ENCODE assay signal across 9 cellular contexts in genomic region chr14:104865631-104866441, GRCh38. TPM values are rescaled to one million over a fixed set of nuclear protein-coding genes. Genes with fewer than 3 reads are reported as not detected.
DNase-seq lines count a peak whose midpoint lies in the region; ATAC-seq, FAIRE-seq and TF ChIP-seq lines count a peak whose summit lies in the region.
"Had no signal": no experiment of that assay in that cellular context is flagged by ENCODE, and none has a peak within 500 bp of the region (broad histone marks: within the 10 kb centered on the region; RNA-seq: fewer than 3 reads in every experiment).

No MANE protein-coding gene starts in this region.

- no peak for TF ChIP-seq RAD21 in GM12878 (IDR thresholded peaks at IDR 0.05; ENCODE audit: insufficient read depth, low read depth, low read length)

- CTCF ChIA-PET in GM12878 (lab: Yijun Ruan, JAX), result no interaction called here

- ATAC-seq in GM12878 (peak; percentile 55), GM18511 (IDR thresholded peaks at IDR 0.05; ENCODE audit: unreplicated experiment) (no peak)

- no peak for TF ChIP-seq EP300 in GM12878 (IDR thresholded peaks at IDR 0.05; ENCODE audit: borderline replicate concordance in 1 of 2, control insufficient read depth in 1 of 2, low read depth in 2 of 2, low read length in 2 of 2)
- no peak for TF ChIP-seq EP300 in sigmoid colon (IDR thresholded peaks at IDR 0.05)

- no peaks in the 10 kb centered on the region for H3K36me3 ChIP-seq in GM12878 (ENCODE audit: control insufficient read depth in 2 of 2, insufficient read depth in 2 of 2, low read length in 1 of 2)
- H3K36me3 ChIP-seq in sigmoid colon, result peaks cover 0 to 9% (median 2%) of the 10 kb centered on the region in 4 donors

- POLR2A ChIA-PET in GM12878 (lab: Charles Lee), result no interaction called here

- H2AFZ ChIP-seq in GM12878 (ENCODE audit: control insufficient read depth, low read depth, low read length), result no peak overlapping the region

- peak overlapping the region; percentile 64 for H3K4me2 ChIP-seq in GM12878 (ENCODE audit: control insufficient read depth, insufficient read depth)

- peak; percentile 53 for DNase-seq in activated naive CD4-positive, alpha-beta T cell treated with Interleukin-2 at 50 U/mL for 16 hours
- no peak for DNase-seq in activated naive CD4-positive, alpha-beta T cell (lab: John Stamatoyannopoulos, UW)
- peak; percentile 75 for DNase-seq in RPMI7951 (ENCODE audit: low read depth)
- DNase-seq in GM12878 (ENCODE audit: low read depth, low spot score), result no peak
- DNase-seq in sigmoid colon, result peak; percentile 85
- no peak for DNase-seq in GF-D8 (lab: John Stamatoyannopoulos, UW)

- intact Hi-C loops in GM12878 (cut with micrococcal nuclease; ENCODE audit: unreplicated experiment), result no loop called here
- intact Hi-C loops in sigmoid colon (cut with DNase I), result loop anchor here (2.0 to 5.0 kb wide), 2 partner anchors 39 to 99 kb away; no protein-coding TSS in a partner anchor

- RAD21 ChIA-PET in GM12878 (lab: Charles Lee; ENCODE audit: unreplicated experiment), result no interaction called here

- TF ChIP-seq CTCF in GM12878 (IDR thresholded peaks at IDR 0.05 in 2 of 3, conservative IDR thresholded peaks at IDR 0.05 in 1 of 3; ENCODE audit: control insufficient read depth in 2 of 3, extremely low read depth in 1 of 3, insufficient read depth in 1 of 3, low read depth in 3 of 3, low read length in 3 of 3) (no peak), sigmoid colon (IDR thresholded peaks at IDR 0.05) (no peak)

- H3K4me1 ChIP-seq in GM12878 (ENCODE audit: control insufficient read depth, insufficient read depth, low read length), result 0 out of 2 replicates have a peak, but pooled peaks cover 4% of the 10 kb centered on the region
- H3K4me1 ChIP-seq in sigmoid colon, result peaks cover 0 to 35% (median 26%) of the 10 kb centered on the region in 4 donors

- no peaks in the 10 kb centered on the region; the same call in 1 of the 2 replicates for H4K20me1 ChIP-seq in GM12878 (ENCODE audit: control insufficient read depth, insufficient read depth)

- in situ Hi-C loops in GM12878 (cut with MboI), result no loop called here

- no TSS peak for BruUV-seq in GM12878 (replicated peaks; lab: Mats Ljungman, UMichigan)

- H3K9ac ChIP-seq in GM12878 (ENCODE audit: control insufficient read depth, insufficient read depth, low read length), result no peak overlapping the region

- H3K27ac ChIP-seq in GM12878 (ENCODE audit: control insufficient read depth, insufficient read depth) (no peak overlapping the region), sigmoid colon (peak overlapping the region; percentile 67 to 80 (median 75))

- H3K4me3 ChIP-seq in GM12878 (no peak overlapping the region), iPS-18c (ENCODE audit: insufficient read depth, low read depth, low read length) (peak overlapping the region; percentile 63), sigmoid colon (peak overlapping the region; percentile 57 to 89 (median 71))

- FAIRE-seq in GM12878 (lab: Jason Lieb, UNC), result no peak
- FAIRE-seq: GM18507 had no signal

- SMC1A ChIA-PET in GM12878 (lab: Charles Lee; ENCODE audit: uncharacterized antibody, unreplicated experiment), result no interaction called here

- H3K9me3 ChIP-seq in GM12878 (replicated peaks; ENCODE audit: control insufficient read depth, insufficient read depth, low read length), result no peaks in the 10 kb centered on the region
- H3K9me3 ChIP-seq in iPS-18c (ENCODE audit: control insufficient read depth, insufficient read depth, low read length), result no peaks in the 10 kb centered on the region
- H3K9me3 ChIP-seq in sigmoid colon, result no peaks in the 10 kb centered on the region

- H3K27me3 ChIP-seq in GM12878 (replicated peaks in 1 of 2; ENCODE audit: control insufficient read depth in 2 of 2, insufficient read depth in 2 of 2, low read length in 1 of 2) (peaks cover 3 to 6% of the 10 kb centered on the region in 2 experiments; a peak in 3 of 4 replicates), sigmoid colon (peaks cover 0 to 9% (median 0%) of the 10 kb centered on the region in 3 donors)

- 23% methylated on average over 48 of the region's 68 CpGs for WGBS in GM12878 (ENCODE audit: insufficient coverage, insufficient replicate concordance, low lambda C conversion rate, missing lambda C conversion rate)
- WGBS in sigmoid colon, 2 donors, result 3 to 9% methylated on average over 68 of the region's 68 CpGs

- TF ChIP-seq POLR2A in GM12878 (IDR thresholded peaks at IDR 0.05; ENCODE audit: low read depth, low read length) (no peak), sigmoid colon (IDR thresholded peaks at IDR 0.05) (peak in 1 of 2 donors; percentile 24)

- H3K79me2 ChIP-seq in GM12878 (ENCODE audit: control insufficient read depth, insufficient read depth, low read length), result no peaks in the 10 kb centered on the region

TF ChIP-seq in GM12878, 131 proteins besides CTCF, POLR2A, EP300 and RAD21:
- peak; percentile 19 for TF ChIP-seq SUZ12 (IDR thresholded peaks at IDR 0.05; ENCODE audit: unreplicated experiment)
- TF ChIP-seq BACH1 (IDR thresholded peaks at IDR 0.05; ENCODE audit: borderline replicate concordance), result no peak
TF ChIP-seq in GM12878: peak in this region for 1.

RNA-seq across cellular contexts. Expression of gene CEP170B, which starts 0.8 kb away (rescaled TPM):
- 3.8 and 5.9 TPM in 2 replicates for total RNA-seq in RPMI7951 (2014; rRNA removed; shearing (Covaris generic))
- 0.24 and 0.48 TPM in 2 replicates for total RNA-seq in GM12878 (2013; cell fraction: nucleolus; rRNA removed)
- total RNA-seq in GM12878 (2014; rRNA removed) (0.06 and 0.16 TPM in 2 replicates), GM12878 (2014; rRNA removed; fragmentation: Illumina TruSeq; extraction: Trizol) (0.04 and 0.05 TPM in 2 replicates), GM12878 (2021) (0.44 and 0.51 TPM in 2 replicates), sigmoid colon (10 to 100 TPM in 2 of 4 donors, 1 to 10 TPM in 2; 5.4 to 16.1 (median 11.4) TPM)
- 0.03 TPM for polyA plus RNA-seq in GM12878 (2011; ENCODE audit: low read depth)
- polyA plus RNA-seq in GM12878 (2011; rRNA removed) (0.03 TPM in 1 of 2 replicates, not detected in the other), GM12878 (2014; fragmentation: Illumina TruSeq; extraction: Trizol) (0.01 TPM in 1 of 2 replicates, not detected in the other), GM12878 (2014; fragmentation: Nextera tagmentation; extraction: Ambion mirVana) (not detected), GM12878 (2014; rRNA removed) (0.12 and 0.24 TPM in 2 replicates), GM12878 (2016; fragmentation: Nextera tagmentation; extraction: Ambion mirVana) (not detected), sigmoid colon (10 to 100 TPM; 12.6 to 60.0 (median 22.4) TPM)
- 0.03 and 0.04 TPM in 2 replicates for polyA plus RNA-seq in GM12878 (2011; cell fraction: cytosol; rRNA removed)
- 0.10 and 0.16 TPM in 2 replicates for polyA plus RNA-seq in GM12878 (2011; cell fraction: nucleus; rRNA removed)
- polyA plus RNA-seq in GM12878 (2012), result 0.12 and 0.14 TPM in 2 replicates
- not detected in 2 replicates for polyA minus RNA-seq in GM12878 (2011; rRNA and poly(A)+ RNA removed)
- 0.31 and 0.40 TPM in 2 replicates for polyA minus RNA-seq in GM12878 (2011; cell fraction: cytosol; rRNA and poly(A)+ RNA removed)
- polyA minus RNA-seq in GM12878 (2011; cell fraction: nucleus; rRNA and poly(A)+ RNA removed), result under 0.01 and 0.29 TPM in 2 replicates

RNA-seq across cellular contexts. Expression of gene PLD4, which starts 58.8 kb away (rescaled TPM):
- not detected in 2 replicates for total RNA-seq in RPMI7951 (2014; rRNA removed; shearing (Covaris generic))
- 0.69 and 2.0 TPM in 2 replicates for total RNA-seq in GM12878 (2013; cell fraction: nucleolus; rRNA removed)
- total RNA-seq in GM12878 (2014; rRNA removed), result 32.1 and 43.2 TPM in 2 replicates
- total RNA-seq in GM12878 (2014; rRNA removed; fragmentation: Illumina TruSeq; extraction: Trizol), result 7.2 and 9.1 TPM in 2 replicates
- 54.3 and 57.7 TPM in 2 replicates for total RNA-seq in GM12878 (2021)
- 4.2 TPM for polyA plus RNA-seq in GM12878 (2011; ENCODE audit: low read depth)
- polyA plus RNA-seq in GM12878 (2011; rRNA removed), result 0.04 and 0.20 TPM in 2 replicates
- polyA plus RNA-seq in GM12878 (2011; cell fraction: cytosol; rRNA removed), result 0.21 and 0.40 TPM in 2 replicates
- 0.57 and 0.69 TPM in 2 replicates for polyA plus RNA-seq in GM12878 (2011; cell fraction: nucleus; rRNA removed)
- 11.8 and 20.1 TPM in 2 replicates for polyA plus RNA-seq in GM12878 (2012)
- polyA plus RNA-seq in GM12878 (2014; fragmentation: Illumina TruSeq; extraction: Trizol), result 2.7 and 5.3 TPM in 2 replicates
- polyA plus RNA-seq in GM12878 (2014; fragmentation: Nextera tagmentation; extraction: Ambion mirVana), result under 1 TPM; 0.27 to 0.37 TPM
- polyA plus RNA-seq in GM12878 (2014; rRNA removed), result 36.3 and 46.7 TPM in 2 replicates
- polyA plus RNA-seq in GM12878 (2016; fragmentation: Nextera tagmentation; extraction: Ambion mirVana), result 10 to 100 TPM; 10.6 to 13.0 TPM
- polyA minus RNA-seq in GM12878 (2011; rRNA and poly(A)+ RNA removed), result 0.31 TPM in 1 of 2 replicates, not detected in the other
- polyA minus RNA-seq in GM12878 (2011; cell fraction: cytosol; rRNA and poly(A)+ RNA removed), result not detected in 2 replicates
- polyA minus RNA-seq in GM12878 (2011; cell fraction: nucleus; rRNA and poly(A)+ RNA removed), result 0.38 TPM in 1 of 2 replicates, not detected in the other
- 1 to 10 TPM in 1 of 4 donors, under 1 TPM in 3; 0.28 to 1.5 (median 0.60) TPM for total RNA-seq in sigmoid colon
- polyA plus RNA-seq in sigmoid colon, result 1 to 10 TPM in 1 of 3 donors, not detected in 2; 7.1 TPM

Comparison
In these comparisons a context has a peak if more than half of its experiments do, and no peak if none do; other contexts are left out.
1. DNase-seq: peak in activated naive CD4-positive, alpha-beta T cell treated with Interleukin-2 at 50 U/mL for 16 hours (single experiment), RPMI7951 (single experiment) and sigmoid colon (single experiment); none in activated naive CD4-positive, alpha-beta T cell (0 of 4), GM12878 (single experiment) and GF-D8 (single experiment).